Comparison of ENCODE assay signal across 23 cellular contexts in the genomic region with DNA sequence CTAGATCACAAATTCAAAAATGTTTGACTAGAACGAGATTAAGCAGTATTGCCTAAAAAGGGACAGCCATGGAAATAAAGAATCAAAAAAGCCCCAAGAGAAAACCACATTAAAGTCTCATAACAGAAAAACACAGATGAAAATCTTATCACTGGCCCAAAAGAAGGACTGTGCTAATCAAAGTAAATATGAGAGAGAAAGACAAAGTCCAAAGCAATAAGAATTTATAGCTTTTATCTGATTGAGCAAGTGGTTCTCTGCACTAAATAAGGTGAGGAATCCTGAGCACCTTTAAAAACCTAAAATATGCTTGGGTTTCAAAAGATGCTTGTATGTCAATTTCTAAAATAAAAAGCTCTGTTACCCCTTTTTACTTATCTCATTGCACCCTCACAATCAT.
DNase-seq lines count a peak whose midpoint lies in the region; ATAC-seq, FAIRE-seq and TF ChIP-seq lines count a peak whose summit lies in the region.
"Had no signal": no experiment of that assay in that cellular context is flagged by ENCODE, and none has a peak within 500 bp of the region (broad histone marks: within the 10 kb centered on the region; RNA-seq: fewer than 3 reads in every experiment).

No MANE protein-coding gene starts in this region.

- H4K20me1 ChIP-seq in HepG2 (ENCODE audit: insufficient read depth, low read length) = no peaks in the 10 kb centered on the region
- H4K20me1 ChIP-seq: BLaER1 had no signal

- CTCF ChIA-PET in HepG2 (lab: Yijun Ruan, JAX; ENCODE audit: low intra/inter-chr PET ratio, low total read pairs) = no interaction called here

- WGBS in liver = 58% methylated on average over 1 of the region's 1 CpG
- whole genome bisulfite sequencing in HepG2 (ENCODE audit: low lambda C conversion rate) = 0% methylated on average over 1 of the region's 1 CpG
- 40% methylated on average over 1 of the region's 1 CpG for WGBS in mesenchymal stem cell

- H3K27me3 ChIP-seq in liver (ENCODE audit: control insufficient read depth in 4 of 4, insufficient read depth in 4 of 4, low read length in 3 of 4) (no peaks in the 10 kb centered on the region), HepG2 (ENCODE audit: control insufficient read depth in 1 of 2, insufficient read depth in 2 of 2, low read length in 2 of 2) (no peaks in the 10 kb centered on the region), mesenchymal stem cell (ENCODE audit: control insufficient read depth in 1 of 2, insufficient read depth in 1 of 2, low read length in 2 of 2) (no peaks in the 10 kb centered on the region)
- H3K27me3 ChIP-seq: BLaER1 had no signal

- H3K4ac ChIP-seq in mesenchymal stem cell (ENCODE audit: low read depth in 1 of 2, low read length in 2 of 2) = no peak overlapping the region

- intact Hi-C loops in HepG2 (cut with micrococcal nuclease; ENCODE audit: unreplicated experiment) (no loop called here), left colon (cut with DNase I, micrococcal nuclease) (no loop called here)

- BruUV-seq in HepG2 (replicated peaks; lab: Mats Ljungman, UMichigan) = no TSS peak

- no peak overlapping the region for H2BK15ac ChIP-seq in mesenchymal stem cell (ENCODE audit: low read depth, poor library complexity, severe bottlenecking)

- no peak overlapping the region for H2AFZ ChIP-seq in HepG2 (ENCODE audit: low read length)
- no peak overlapping the region for H2AFZ ChIP-seq in mesenchymal stem cell (ENCODE audit: low read depth, low read length)
- H2AFZ ChIP-seq: GM23338 had no signal

- no peaks in the 10 kb centered on the region for H3K79me1 ChIP-seq in mesenchymal stem cell (replicated peaks; ENCODE audit: low read length, poor library complexity, severe bottlenecking)

- H3K14ac ChIP-seq in mesenchymal stem cell (ENCODE audit: low read length in 2 of 2) = no peak overlapping the region

- H3K27ac ChIP-seq in liver (ENCODE audit: low read depth in 1 of 2, low read length in 2 of 2) = no peak overlapping the region
- no peak overlapping the region for H3K27ac ChIP-seq in HepG2 (ENCODE audit: extremely low read length, insufficient read depth, low read length)
- no peak overlapping the region for H3K27ac ChIP-seq in mesenchymal stem cell (ENCODE audit: low read length, poor library complexity, severe bottlenecking)
- H3K27ac ChIP-seq: 22Rv1, BLaER1, C4-2B had no signal

- no peak for ATAC-seq in HepG2
- ATAC-seq in left colon = peak; percentile 49
- ATAC-seq: CD8-positive, alpha-beta T cell; GM12878; GM23338; HCT116 had no signal

- TF ChIP-seq EP300 in HepG2 (IDR thresholded peaks at IDR 0.05; ENCODE audit: low read depth in 2 of 2, low read length in 2 of 2) (no peak), HepG2 (CRISPR knock-in tag; IDR thresholded peaks at IDR 0.05; ENCODE audit: borderline replicate concordance) (no peak)

- H3K9me3 ChIP-seq in liver (ENCODE audit: control insufficient read depth in 4 of 4, low read length in 3 of 4) (no peaks in the 10 kb centered on the region), HepG2 (ENCODE audit: low read length) (no peaks in the 10 kb centered on the region), mesenchymal stem cell (ENCODE audit: control insufficient read depth, low read length) (no peaks in the 10 kb centered on the region)
- H3K9me3 ChIP-seq: BLaER1 had no signal

- no peaks in the 10 kb centered on the region for H3K36me3 ChIP-seq in liver (ENCODE audit: control insufficient read depth in 4 of 4, insufficient read depth in 3 of 4, low read depth in 1 of 4, low read length in 3 of 4)
- H3K36me3 ChIP-seq in HepG2 (replicated peaks in 1 of 2; ENCODE audit: control insufficient read depth in 1 of 2, insufficient read depth in 2 of 2, low read length in 2 of 2) = no peaks in the 10 kb centered on the region
- H3K36me3 ChIP-seq in mesenchymal stem cell (ENCODE audit: control insufficient read depth in 1 of 2, insufficient read depth in 2 of 2, low read depth in 1 of 2, low read length in 2 of 2) = no peaks in the 10 kb centered on the region
- H3K36me3 ChIP-seq: BLaER1 had no signal

- H3K18ac ChIP-seq in mesenchymal stem cell (ENCODE audit: low read depth in 1 of 2, low read length in 2 of 2) = no peak overlapping the region

- H3K4me1 ChIP-seq in liver (ENCODE audit: control insufficient read depth in 4 of 4, insufficient read depth in 4 of 4, low read length in 3 of 4) = peaks cover 0 to 5% (median 0%) of the 10 kb centered on the region in 4 donors
- H3K4me1 ChIP-seq in HepG2 (ENCODE audit: insufficient read depth, low read length) = no peaks in the 10 kb centered on the region
- no peaks in the 10 kb centered on the region for H3K4me1 ChIP-seq in mesenchymal stem cell (ENCODE audit: control insufficient read depth, insufficient read depth, low read depth, low read length)
- H3K4me1 ChIP-seq: BLaER1 had no signal

- POLR2A ChIA-PET in HepG2 (lab: Yijun Ruan, JAX) = no interaction called here

- TF ChIP-seq CTCF in liver (IDR thresholded peaks at IDR 0.05; ENCODE audit: low read depth, low read length, missing input control) (no peak), HepG2 (CRISPR knock-in tag; IDR thresholded peaks at IDR 0.05) (no peak)

- no peak overlapping the region for H3K9ac ChIP-seq in liver (ENCODE audit: low read depth in 1 of 2, low read length in 2 of 2)
- no peak overlapping the region for H3K9ac ChIP-seq in HepG2 (ENCODE audit: insufficient read depth, low read depth, low read length)
- H3K9ac ChIP-seq in mesenchymal stem cell (ENCODE audit: low read length) = no peak overlapping the region
- H3K9ac ChIP-seq: BLaER1 had no signal

- in situ Hi-C loops in HepG2 (cut with HindIII; ENCODE audit: extremely low pct_ligation_motif_present, low pct_unique_long_range_greater_than_20kb) = no loop called here

- H2BK12ac ChIP-seq in mesenchymal stem cell (ENCODE audit: low read length in 2 of 2) = no peak overlapping the region

- H3K79me2 ChIP-seq in HepG2 (ENCODE audit: insufficient read depth, low read length) = no peaks in the 10 kb centered on the region

- H3K4me3 ChIP-seq in liver (ENCODE audit: low read depth in 1 of 3, low read length in 3 of 3) (no peak overlapping the region), HepG2 (replicated peaks in 1 of 3; ENCODE audit: insufficient read depth in 1 of 3, low read depth in 2 of 3, low read length in 3 of 3) (no peak overlapping the region), mesenchymal stem cell (ENCODE audit: insufficient read depth in 1 of 2, low read depth in 1 of 2, low read length in 2 of 2) (no peak overlapping the region)
- H3K4me3 ChIP-seq: BLaER1, GM12878, GM23338 had no signal

- TF ChIP-seq POLR2A in HepG2 (IDR thresholded peaks at IDR 0.05; ENCODE audit: insufficient read depth in 1 of 2, low read depth in 2 of 2, low read length in 2 of 2) = no peak

- H2BK120ac ChIP-seq in mesenchymal stem cell (ENCODE audit: low read depth, low read length) = no peak overlapping the region

- TF ChIP-seq RAD21 in liver (IDR thresholded peaks at IDR 0.05) (no peak), HepG2 (CRISPR knock-in tag; IDR thresholded peaks at IDR 0.05) (no peak)

- H4K8ac ChIP-seq in mesenchymal stem cell (ENCODE audit: low read length) = no peak overlapping the region

- FAIRE-seq in HepG2 (lab: Jason Lieb, UNC) (no peak), RCC 7860 (lab: Jason Lieb, UNC) (no peak)
- FAIRE-seq: A204.1, D721Med, GM12878, GM19239 had no signal

- H3K23ac ChIP-seq in mesenchymal stem cell (ENCODE audit: low read length in 2 of 2) = no peak overlapping the region

- H3K4me2 ChIP-seq in HepG2 (ENCODE audit: low read depth, low read length) (no peak overlapping the region), mesenchymal stem cell (ENCODE audit: low read length, poor library complexity, severe bottlenecking) (no peak overlapping the region)
- H3K4me2 ChIP-seq: BLaER1, GM23338 had no signal

- H2AK5ac ChIP-seq in mesenchymal stem cell (ENCODE audit: low read length, severe bottlenecking) = no peak overlapping the region

- peak overlapping the region; percentile 31 for H2BK5ac ChIP-seq in mesenchymal stem cell (ENCODE audit: low read depth, low read length, poor library complexity, severe bottlenecking)

- H4K91ac ChIP-seq in mesenchymal stem cell (ENCODE audit: low read length) = no peak overlapping the region

- DNase-seq in HepG2 (ENCODE audit: low spot score) = no peak
- no peak for DNase-seq in left colon
- no peak for DNase-seq in mesenchymal stem cell
- DNase-seq in UCSD-AML1 (lab: John Stamatoyannopoulos, UW; ENCODE audit: unreplicated experiment) = no peak
- no peak for DNase-seq in dedifferentiated amniotic fluid mesenchymal stem cell (ENCODE audit: extremely low spot score)
- DNase-seq in RCC 7860 (ENCODE audit: low spot score) = no peak
- DNase-seq: CD4-positive, CD25-positive, alpha-beta regulatory T cell; CD8-positive, alpha-beta T cell; DMS 273 treated with DMSO at 0.1 percent for 48 hours; DMS79; EL; GDM1; H9 had no signal

TF ChIP-seq in HepG2, 621 proteins besides CTCF, POLR2A, EP300 and RAD21 (continues in another document):
- TF ChIP-seq MNT (IDR thresholded peaks at IDR 0.05) = no peak
- no peak for TF ChIP-seq SRSF4 (IDR thresholded peaks at IDR 0.05; ENCODE audit: low read depth, low read length, poor library complexity, severe bottlenecking)
- no peak for TF ChIP-seq KLF9 (CRISPR knock-in tag; IDR thresholded peaks at IDR 0.05; ENCODE audit: low read depth)
- TF ChIP-seq ZKSCAN5 (CRISPR knock-in tag; IDR thresholded peaks at IDR 0.05) = no peak
- no peak for TF ChIP-seq FOXA1 (IDR thresholded peaks at IDR 0.05)
- no peak for TF ChIP-seq FOXA1 (CRISPR knock-in tag; IDR thresholded peaks at IDR 0.05)
- TF ChIP-seq ZBTB42 (CRISPR knock-in tag; IDR thresholded peaks at IDR 0.05) = no peak
- no peak for TF ChIP-seq SALL2 (CRISPR knock-in tag; IDR thresholded peaks at IDR 0.05)
- no peak for TF ChIP-seq RNF2 (conservative IDR thresholded peaks at IDR 0.05; ENCODE audit: low read depth)
- no peak for TF ChIP-seq GLI4 (CRISPR knock-in tag; IDR thresholded peaks at IDR 0.05; ENCODE audit: borderline replicate concordance)
